41 cellular contexts compared by ENCODE assay signal in genomic region chr13:95516492-95516891, GRCh38. TPM values are rescaled to one million over a fixed set of nuclear protein-coding genes. Genes with fewer than 3 reads are reported as not detected.
"Had no signal": no experiment of that assay in that cellular context is flagged by ENCODE, and none has a peak within 500 bp of the region (broad histone marks: within the 10 kb centered on the region; RNA-seq: fewer than 3 reads in every experiment).

No MANE protein-coding gene starts in this region.

- H3K9me3 Mint-ChIP-seq: activated naive CD4-positive, alpha-beta T cell treated with anti-CD3 and anti-CD28 coated beads for 36 hours; activated naive CD4-positive, alpha-beta T cell treated with anti-CD3 and anti-CD28 coated beads, Interleukin-2, amount 10 ng/mL, durations not matched to agents 7 days and 5 days; activated naive CD4-positive, alpha-beta T cell treated with anti-CD3 and anti-CD28 coated beads, Interleukin-2, amount 50 U/mL, for 72 hours; activated naive CD8-positive, alpha-beta T cell treated with anti-CD3 and anti-CD28 coated beads for 36 hours; activated naive CD8-positive, alpha-beta T cell treated with anti-CD3 and anti-CD28 coated beads, Interleukin-2, amount 10 ng/mL, durations not matched to agents 7 days and 5 days; activated T-cell treated with anti-CD3 and anti-CD28 coated beads, Interleukin-2, amount 50 U/mL, for 24 hours; activated T-cell treated with anti-CD3 and anti-CD28 coated beads, Interleukin-2, amount 50 U/mL, for 4 hours; activated T-cell treated with anti-CD3 and anti-CD28 coated beads, Interleukin-2, amount 50 U/mL, for 72 hours; activated T-helper 1 cell treated with anti-CD3 and anti-CD28 coated beads, Interleukin-12 subunit alpha, Interleukin-12 subunit beta, Interleukin-2, Interleukin-4 antibody, amounts not matched to agents 30 ng/mL and 10 ng/mL and 1 ng/mL, durations not matched to agents 14 hours and 24 hours and 36 hours; activated T-helper 17 cell treated with anti-CD3 and anti-CD28 coated beads, Interleukin-2, amount 50 U/mL, for 72 hours; activated T-helper 2 cell treated with anti-CD3 and anti-CD28 coated beads, Interferon-gamma antibody, Interleukin-2, Interleukin-4, amounts not matched to agents 10 μg/mL and 5 μg/mL and 100 μg/mL, durations not matched to agents 14 hours and 24 hours and 36 hours; central memory CD8-positive, alpha-beta T cell had no signal

- H3K9me3 ChIP-seq: adrenal gland, breast epithelium had no signal

- H3K27ac Mint-ChIP-seq: activated naive CD4-positive, alpha-beta T cell treated with anti-CD3 and anti-CD28 coated beads for 36 hours; activated naive CD4-positive, alpha-beta T cell treated with anti-CD3 and anti-CD28 coated beads, Interleukin-2, amount 10 ng/mL, durations not matched to agents 7 days and 5 days; activated naive CD4-positive, alpha-beta T cell treated with anti-CD3 and anti-CD28 coated beads, Interleukin-2, amount 50 U/mL, for 72 hours; activated naive CD8-positive, alpha-beta T cell; activated naive CD8-positive, alpha-beta T cell treated with anti-CD3 and anti-CD28 coated beads for 36 hours; activated naive CD8-positive, alpha-beta T cell treated with anti-CD3 and anti-CD28 coated beads, Interleukin-2, amount 10 ng/mL, durations not matched to agents 7 days and 5 days; activated naive CD8-positive, alpha-beta T cell treated with anti-CD3 and anti-CD28 coated beads, Interleukin-2, amount 50 U/mL, for 24 hours; activated T-cell treated with anti-CD3 and anti-CD28 coated beads, Interleukin-2, amount 50 U/mL, for 24 hours; activated T-cell treated with anti-CD3 and anti-CD28 coated beads, Interleukin-2, amount 50 U/mL, for 72 hours; activated T-helper 1 cell treated with anti-CD3 and anti-CD28 coated beads, Interleukin-12 subunit alpha, Interleukin-12 subunit beta, Interleukin-2, Interleukin-4 antibody, amounts not matched to agents 30 ng/mL and 10 ng/mL and 1 ng/mL, durations not matched to agents 14 hours and 24 hours and 36 hours; activated T-helper 17 cell treated with anti-CD3 and anti-CD28 coated beads, Interleukin-2, amount 50 U/mL, for 72 hours; activated T-helper 2 cell treated with anti-CD3 and anti-CD28 coated beads, Interferon-gamma antibody, Interleukin-2, Interleukin-4, amounts not matched to agents 10 μg/mL and 5 μg/mL and 100 μg/mL, durations not matched to agents 14 hours and 24 hours and 36 hours; brain had no signal

- H3K36me3 Mint-ChIP-seq: activated naive CD4-positive, alpha-beta T cell treated with anti-CD3 and anti-CD28 coated beads, Interleukin-2, amount 10 ng/mL, durations not matched to agents 7 days and 5 days; activated naive CD4-positive, alpha-beta T cell treated with anti-CD3 and anti-CD28 coated beads, Interleukin-2, amount 50 U/mL, for 24 hours; activated naive CD4-positive, alpha-beta T cell treated with anti-CD3 and anti-CD28 coated beads, Interleukin-2, amount 50 U/mL, for 72 hours; activated naive CD8-positive, alpha-beta T cell treated with anti-CD3 and anti-CD28 coated beads for 36 hours; activated naive CD8-positive, alpha-beta T cell treated with anti-CD3 and anti-CD28 coated beads, Interleukin-2, amount 10 ng/mL, durations not matched to agents 7 days and 5 days; brain had no signal

- ATAC-seq: activated naive CD4-positive, alpha-beta T cell treated with anti-CD3 and anti-CD28 coated beads, Interleukin-2, amount 50 U/mL, for 72 hours; activated naive CD8-positive, alpha-beta T cell treated with anti-CD3 and anti-CD28 coated beads, Interleukin-2, amount 50 U/mL, for 24 hours; activated T-cell treated with anti-CD3 and anti-CD28 coated beads, Interleukin-2, amount 50 U/mL, for 4 hours; activated T-cell treated with anti-CD3 and anti-CD28 coated beads, Interleukin-2, amount 50 U/mL, for 72 hours; activated T-helper 17 cell treated with anti-CD3 and anti-CD28 coated beads, Interleukin-2, amount 50 U/mL, for 72 hours; body of pancreas had no signal

- DNase-seq: activated effector memory CD4-positive, alpha-beta T cell treated with anti-CD3 and anti-CD28 coated beads, Interleukin-2, amount 50 U/mL, for 16 hours; activated effector memory CD4-positive, alpha-beta T cell treated with Interleukin-2 at 50 U/mL for 16 hours; activated gamma-delta T cell; activated gamma-delta T cell treated with Interleukin-2 at 50 U/mL for 16 hours; activated naive CD4-positive, alpha-beta T cell; activated naive CD4-positive, alpha-beta T cell treated with anti-CD3 and anti-CD28 coated beads for 36 hours; activated naive CD4-positive, alpha-beta T cell treated with anti-CD3 and anti-CD28 coated beads, Interleukin-2, amount 10 ng/mL, durations not matched to agents 7 days and 5 days; activated naive CD4-positive, alpha-beta T cell treated with anti-CD3 and anti-CD28 coated beads, Interleukin-2, amount 50 U/mL, for 16 hours; activated naive CD4-positive, alpha-beta T cell treated with Interleukin-2 at 50 U/mL for 16 hours; activated naive CD8-positive, alpha-beta T cell treated with anti-CD3 and anti-CD28 coated beads for 36 hours; activated naive CD8-positive, alpha-beta T cell treated with anti-CD3 and anti-CD28 coated beads, Interleukin-2, amount 10 ng/mL, durations not matched to agents 7 days and 5 days; activated naive CD8-positive, alpha-beta T cell treated with anti-CD3 and anti-CD28 coated beads, Interleukin-2, amount 50 U/mL, for 24 hours; activated T-cell treated with anti-CD3 and anti-CD28 coated beads for 4 hours; activated T-cell treated with anti-CD3 and anti-CD28 coated beads, Interleukin-2, amount 50 U/mL, for 1 hour; activated T-cell treated with anti-CD3 and anti-CD28 coated beads, Interleukin-2, amount 50 U/mL, for 24 hours; activated T-cell treated with anti-CD3 and anti-CD28 coated beads, Interleukin-2, amount 50 U/mL, for 4 hours; activated T-cell treated with anti-CD3 and anti-CD28 coated beads, Interleukin-2, amount 50 U/mL, for 48 hours; activated T-cell treated with anti-CD3 and anti-CD28 coated beads, Interleukin-2, amount 50 U/mL, for 72 hours; adrenal gland; amniotic stem cell; amygdala; anterior cingulate cortex; aorta; body of pancreas; brain microvascular endothelial cell; caudate nucleus; central memory CD4-positive, alpha-beta T cell; cerebellar nuclear complex had no signal

- H3K4me3 ChIP-seq: adrenal gland, ascending aorta, body of pancreas, breast epithelium, cardiac muscle cell had no signal

- H3K4me1 ChIP-seq: adrenal gland, ascending aorta, breast epithelium had no signal

- H3K36me3 ChIP-seq: adrenal gland, ascending aorta, brain microvascular endothelial cell, breast epithelium, cardiac muscle cell had no signal

- H3K4me3 Mint-ChIP-seq: activated naive CD4-positive, alpha-beta T cell treated with anti-CD3 and anti-CD28 coated beads for 36 hours; activated naive CD4-positive, alpha-beta T cell treated with anti-CD3 and anti-CD28 coated beads, Interleukin-2, amount 10 ng/mL, durations not matched to agents 7 days and 5 days; activated naive CD4-positive, alpha-beta T cell treated with anti-CD3 and anti-CD28 coated beads, Interleukin-2, amount 50 U/mL, for 24 hours; activated naive CD8-positive, alpha-beta T cell; activated naive CD8-positive, alpha-beta T cell treated with anti-CD3 and anti-CD28 coated beads for 36 hours; activated naive CD8-positive, alpha-beta T cell treated with anti-CD3 and anti-CD28 coated beads, Interleukin-2, amount 10 ng/mL, durations not matched to agents 7 days and 5 days; activated naive CD8-positive, alpha-beta T cell treated with anti-CD3 and anti-CD28 coated beads, Interleukin-2, amount 50 U/mL, for 24 hours; activated T-cell treated with anti-CD3 and anti-CD28 coated beads, Interleukin-2, amount 50 U/mL, for 24 hours; activated T-cell treated with anti-CD3 and anti-CD28 coated beads, Interleukin-2, amount 50 U/mL, for 4 hours; activated T-cell treated with anti-CD3 and anti-CD28 coated beads, Interleukin-2, amount 50 U/mL, for 72 hours; activated T-helper 1 cell treated with anti-CD3 and anti-CD28 coated beads, Interleukin-12 subunit alpha, Interleukin-12 subunit beta, Interleukin-2, Interleukin-4 antibody, amounts not matched to agents 30 ng/mL and 10 ng/mL and 1 ng/mL, durations not matched to agents 14 hours and 24 hours and 36 hours; activated T-helper 17 cell treated with anti-CD3 and anti-CD28 coated beads, Interleukin-2, amount 50 U/mL, for 72 hours; brain; central memory CD8-positive, alpha-beta T cell had no signal

- H3K4me1 Mint-ChIP-seq: activated naive CD4-positive, alpha-beta T cell treated with anti-CD3 and anti-CD28 coated beads, Interleukin-2, amount 10 ng/mL, durations not matched to agents 7 days and 5 days; activated naive CD4-positive, alpha-beta T cell treated with anti-CD3 and anti-CD28 coated beads, Interleukin-2, amount 50 U/mL, for 24 hours; activated naive CD8-positive, alpha-beta T cell treated with anti-CD3 and anti-CD28 coated beads for 36 hours; activated naive CD8-positive, alpha-beta T cell treated with anti-CD3 and anti-CD28 coated beads, Interleukin-2, amount 10 ng/mL, durations not matched to agents 7 days and 5 days; activated naive CD8-positive, alpha-beta T cell treated with anti-CD3 and anti-CD28 coated beads, Interleukin-2, amount 50 U/mL, for 24 hours; activated T-helper 17 cell treated with anti-CD3 and anti-CD28 coated beads, Interleukin-2, amount 50 U/mL, for 72 hours; brain; central memory CD8-positive, alpha-beta T cell had no signal

- H3K27ac ChIP-seq: adrenal gland, ascending aorta, body of pancreas, brain microvascular endothelial cell, breast epithelium, cardiac muscle cell had no signal

- H3K27me3 ChIP-seq: adrenal gland, ascending aorta, body of pancreas, brain microvascular endothelial cell, breast epithelium had no signal

RNA-seq across cellular contexts. Expression of gene CLDN10, which starts 36.0 kb away (rescaled TPM):
- total RNA-seq: activated naive CD4-positive, alpha-beta T cell treated with anti-CD3 and anti-CD28 coated beads for 36 hours; activated naive CD4-positive, alpha-beta T cell treated with anti-CD3 and anti-CD28 coated beads, Interleukin-2, amount 50 U/mL, for 72 hours; activated naive CD8-positive, alpha-beta T cell treated with anti-CD3 and anti-CD28 coated beads for 36 hours; activated naive CD8-positive, alpha-beta T cell treated with anti-CD3 and anti-CD28 coated beads, Interleukin-2, amount 10 ng/mL, durations not matched to agents 7 days and 5 days; activated T-cell treated with anti-CD3 and anti-CD28 coated beads, Interleukin-2, amount 50 U/mL, for 4 hours; activated T-cell treated with anti-CD3 and anti-CD28 coated beads, Interleukin-2, amount 50 U/mL, for 72 hours; activated T-helper 1 cell treated with anti-CD3 and anti-CD28 coated beads, Interleukin-12 subunit alpha, Interleukin-12 subunit beta, Interleukin-2, Interleukin-4 antibody, amounts not matched to agents 30 ng/mL and 10 ng/mL and 1 ng/mL, durations not matched to agents 14 hours and 24 hours and 36 hours; activated T-helper 17 cell treated with anti-CD3 and anti-CD28 coated beads, Interleukin-2, amount 50 U/mL, for 72 hours; activated T-helper 2 cell treated with anti-CD3 and anti-CD28 coated beads, Interferon-gamma antibody, Interleukin-2, Interleukin-4, amounts not matched to agents 10 μg/mL and 5 μg/mL and 100 μg/mL, durations not matched to agents 14 hours and 24 hours and 36 hours; bronchial epithelial cell; cardiac septum had no signal
